In genomic region chr13:29594710-29595379, GRCh38 we compare ENCODE assay signal across 8 cellular contexts. TPM values are rescaled to one million over a fixed set of nuclear protein-coding genes. Genes with fewer than 3 reads are reported as not detected.
DNase-seq lines count a peak whose midpoint lies in the region; ATAC-seq, FAIRE-seq and TF ChIP-seq lines count a peak whose summit lies in the region.

No MANE protein-coding gene starts in this region.

- no peak for TF ChIP-seq RAD21 in Ishikawa (IDR thresholded peaks at IDR 0.05; ENCODE audit: low read depth)

- no peak for TF ChIP-seq CTCF in bronchial epithelial cell (IDR thresholded peaks at IDR 0.05; ENCODE audit: insufficient read depth, low read length, severe bottlenecking)

- no peaks in the 10 kb centered on the region for H3K27me3 ChIP-seq in bronchial epithelial cell (ENCODE audit: control insufficient read depth, insufficient read depth, low read length)

- peaks cover 7% of the 10 kb centered on the region for H3K36me3 ChIP-seq in bronchial epithelial cell (ENCODE audit: control insufficient read depth, insufficient read depth, low read length)

- peak; percentile 26; the same call in 1 of the 2 replicates for TF ChIP-seq EP300 in Ishikawa (IDR thresholded peaks at IDR 0.05; ENCODE audit: borderline replicate concordance)

- DNase-seq in activated CD4-positive, CD25-positive, alpha-beta regulatory T cell (lab: John Stamatoyannopoulos, UW): peak; percentile 21 to 72 (median 45)
- DNase-seq in bronchial epithelial cell (ENCODE audit: low read depth) (no peak), kidney glomerular epithelial cell (lab: John Stamatoyannopoulos, UW) (peak; percentile 9), NCI-H1694 (lab: John Stamatoyannopoulos, UW) (no peak)
- DNase-seq in stimulated activated CD4-positive, alpha-beta T cell treated with anti-CD3 and anti-CD28 coated beads, Interleukin-2, amount 100 ng/mL, for 24 hours: peak; percentile 75 to 76

- peak; percentile 42 for ATAC-seq in GM21619 (IDR thresholded peaks at IDR 0.05; ENCODE audit: unreplicated experiment)

- H3K4me3 ChIP-seq in GM08714 (ENCODE audit: low read length) (peak overlapping the region; percentile 75), bronchial epithelial cell (ENCODE audit: low read depth, low read length) (peak overlapping the region; percentile 89)

- no peak for FAIRE-seq in bronchial epithelial cell (lab: Jason Lieb, UNC)

TF ChIP-seq in Ishikawa, 13 proteins besides CTCF, POLR2A, EP300 and RAD21:
- TF ChIP-seq TCF12 (IDR thresholded peaks at IDR 0.05; ENCODE audit: low read depth) (0 out of 2 replicates have a peak, but pooled peaks have one; percentile 28), USF1 (IDR thresholded peaks at IDR 0.05) (peak; percentile 9; the same call in 1 of the 2 replicates), FOXM1 (IDR thresholded peaks at IDR 0.05; ENCODE audit: borderline replicate concordance, low read depth) (no peak), EGR1 (IDR thresholded peaks at IDR 0.05) (peak; percentile 78), NFIC (IDR thresholded peaks at IDR 0.05) (no peak), MAX (IDR thresholded peaks at IDR 0.05) (peak; percentile 68), CEBPB (IDR thresholded peaks at IDR 0.05) (peak; percentile 49; the same call in 1 of the 2 replicates)
TF ChIP-seq in Ishikawa: peak in this region for 5.

RNA-seq across cellular contexts. Expression of gene SLC7A1, which starts 0.6 kb away (rescaled TPM):
- total RNA-seq in bronchial epithelial cell: 39.9 and 42.4 TPM in 2 replicates

Comparison
In these comparisons a context has a peak if more than half of its experiments do, and no peak if none do; other contexts are left out.
1. DNase-seq: peak in activated CD4-positive, CD25-positive, alpha-beta regulatory T cell (4 of 4), kidney glomerular epithelial cell (single experiment) and stimulated activated CD4-positive, alpha-beta T cell treated with anti-CD3 and anti-CD28 coated beads, Interleukin-2, amount 100 ng/mL, for 24 hours (2 of 2); none in bronchial epithelial cell (single experiment) and NCI-H1694 (single experiment).